In the genomic region with DNA sequence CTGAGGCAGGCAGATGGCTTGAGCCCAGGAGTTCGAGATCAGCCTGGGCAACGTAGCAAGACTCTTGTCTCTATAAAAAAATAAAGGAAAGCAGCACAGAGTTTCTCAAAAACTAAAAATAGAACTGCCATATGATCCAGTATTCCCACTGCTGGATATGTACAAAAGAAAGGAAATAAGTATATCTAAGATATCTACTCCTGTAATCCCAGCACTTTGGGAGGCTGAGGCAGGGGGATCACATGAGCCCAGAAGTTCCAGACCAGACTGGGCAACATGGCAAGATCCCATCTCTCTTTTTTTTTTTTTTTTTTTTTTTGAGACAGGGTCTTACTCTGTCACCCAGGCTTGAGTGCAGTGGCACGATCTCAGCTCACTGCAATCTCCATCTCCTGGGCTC, we compare ENCODE assay signal across 1 cellular context.
TF ChIP-seq lines count a peak whose summit lies in the region.

No MANE protein-coding gene starts in this region.

TF ChIP-seq in WTC11, 78 proteins besides CTCF, POLR2A, EP300 and RAD21:
- 0 out of 2 replicates have a peak, but pooled peaks have one; percentile 19 for TF ChIP-seq GTF2I (CRISPR knock-in tag; conservative IDR thresholded peaks at IDR 0.05)
TF ChIP-seq in WTC11: peak in this region for 1; not testable (repeated sequence) for 77.
